ENCODE assay signal across 8 cellular contexts in genomic region chr7:128477336-128477690, GRCh38. TPM values are rescaled to one million over a fixed set of nuclear protein-coding genes. Genes with fewer than 3 reads are reported as not detected.
DNase-seq lines count a peak whose midpoint lies in the region; ATAC-seq, FAIRE-seq and TF ChIP-seq lines count a peak whose summit lies in the region.
"Not testable (repeated sequence)": the region's sequence is repeated elsewhere in the genome, so short reads cannot be mapped to it uniquely, and the experiment has no call there.

No MANE protein-coding gene starts in this region.

- ATAC-seq in right lobe of liver, pancreas: not testable (repeated sequence)

- intact Hi-C loops in esophagus muscularis mucosa (cut with DNase I) (loop anchor here (5.0 kb wide), 1 partner anchor 405 kb away; no protein-coding TSS in a partner anchor), pancreas (cut with DNase I) (loop anchor here in 1 of 3 donors (5.0 kb wide), 1 partner anchor 400 kb away; no protein-coding TSS in a partner anchor), transverse colon (cut with DNase I; ENCODE audit: low total_unique reads) (loop anchor here (10.0 kb wide), 1 partner anchor 407 kb away; no protein-coding TSS in a partner anchor)
- intact Hi-C loops in right lobe of liver (cut with DNase I): not testable (repeated sequence)

- H3K9ac ChIP-seq in KMS-11: peak overlapping the region; percentile 87

- DNase-seq in GM06990 (ENCODE audit: extremely low read depth, insufficient read length); astrocyte of the spinal cord (ENCODE audit: low read depth, low spot score); esophagus muscularis mucosa (ENCODE audit: extremely low spot score); right lobe of liver; pancreas; transverse colon: not testable (repeated sequence)

- peak overlapping the region; percentile 94 for H3K27ac ChIP-seq in KMS-11
- peak overlapping the region; percentile 84 for H3K27ac ChIP-seq in VCaP
- H3K27ac ChIP-seq in esophagus muscularis mucosa (replicated peaks in 1 of 4): peak overlapping the region; percentile 77 to 91 (median 82)
- peak overlapping the region in 1 of 3 donors; percentile 51 for H3K27ac ChIP-seq in right lobe of liver
- H3K27ac ChIP-seq in pancreas: peak overlapping the region; percentile 55 to 81 (median 66)
- peak overlapping the region; percentile 86 to 91 (median 91) for H3K27ac ChIP-seq in transverse colon

- H3K79me2 ChIP-seq in KMS-11 (ENCODE audit: insufficient read depth, low read depth): peaks cover 29% of the 10 kb centered on the region

- H3K4me3 ChIP-seq in GM06990 (replicated peaks; ENCODE audit: low read depth, low read length) (peak overlapping the region; percentile 69), astrocyte of the spinal cord (ENCODE audit: low read depth, low read length) (peak overlapping the region; percentile 83), esophagus muscularis mucosa (peak overlapping the region; percentile 73 to 87 (median 80)), right lobe of liver (peak overlapping the region; percentile 67 to 92 (median 91)), pancreas (peak overlapping the region; percentile 59 to 82 (median 68)), transverse colon (peak overlapping the region; percentile 64 to 79 (median 70))
- H3K4me3 ChIP-seq in KMS-11 (IDR thresholded peaks at IDR 0.05; ENCODE audit: insufficient read depth, low read depth, low read length): not testable (repeated sequence)

- peak overlapping the region; percentile 87 for H3K4me2 ChIP-seq in KMS-11

- not testable (repeated sequence) for TF ChIP-seq POLR2A in esophagus muscularis mucosa (IDR thresholded peaks at IDR 0.05; ENCODE audit: low read depth); right lobe of liver (IDR thresholded peaks at IDR 0.05); transverse colon (IDR thresholded peaks at IDR 0.05)

- not testable (repeated sequence) for H3K9me3 ChIP-seq in esophagus muscularis mucosa, right lobe of liver, pancreas, transverse colon

- not testable (repeated sequence) for H4K20me1 ChIP-seq in KMS-11 (ENCODE audit: insufficient read depth)

- WGBS in esophagus muscularis mucosa: 3% methylated on average over 4 of the region's 4 CpGs
- WGBS in right lobe of liver (ENCODE audit: insufficient coverage, low coverage, low lambda C conversion rate, missing lambda C conversion rate): 4% methylated on average over 4 of the region's 4 CpGs
- WGBS in pancreas, 2 donors: 0 to 1% methylated on average over 4 of the region's 4 CpGs
- WGBS in transverse colon (ENCODE audit: low coverage in 1 of 2), 2 donors: 1 to 3% methylated on average over 4 of the region's 4 CpGs

- not testable (repeated sequence) for H3K36me3 ChIP-seq in GM06990 (ENCODE audit: control insufficient read depth, insufficient read depth, low read length); KMS-11 (ENCODE audit: insufficient read depth); pancreas
- H3K36me3 ChIP-seq in esophagus muscularis mucosa (peaks cover 0 to 35% (median 20%) of the 10 kb centered on the region in 4 donors), right lobe of liver (peaks cover 0 to 10% (median 0%) of the 10 kb centered on the region in 4 donors), transverse colon (peaks cover 0 to 13% (median 2%) of the 10 kb centered on the region in 4 donors)

- not testable (repeated sequence) for TF ChIP-seq CTCF in GM06990 (IDR thresholded peaks at IDR 0.05; ENCODE audit: insufficient read depth, low read length, poor library complexity, severe bottlenecking); KMS-11 (conservative IDR thresholded peaks at IDR 0.05; ENCODE audit: low read depth, low read length); VCaP (conservative IDR thresholded peaks at IDR 0.05); astrocyte of the spinal cord (IDR thresholded peaks at IDR 0.05; ENCODE audit: low read depth, low read length); esophagus muscularis mucosa (IDR thresholded peaks at IDR 0.05); right lobe of liver (IDR thresholded peaks at IDR 0.05); pancreas (IDR thresholded peaks at IDR 0.05); transverse colon (IDR thresholded peaks at IDR 0.05)

- TF ChIP-seq EP300 in esophagus muscularis mucosa (IDR thresholded peaks at IDR 0.05); transverse colon (IDR thresholded peaks at IDR 0.05; ENCODE audit: low read depth): not testable (repeated sequence)

- H3K27me3 ChIP-seq in GM06990 (replicated peaks; ENCODE audit: control insufficient read depth, insufficient read depth, low read length); KMS-11 (ENCODE audit: insufficient read depth, low read depth); esophagus muscularis mucosa; right lobe of liver; pancreas; transverse colon: not testable (repeated sequence)

- in situ Hi-C loops in astrocyte of the spinal cord (cut with HindIII; ENCODE audit: low sequenced_read_pairs); transverse colon (cut with MboI; ENCODE audit: low pct_ligation_motif_present in 1 of 4, low pct_unique_long_range_greater_than_20kb in 1 of 4, low sequenced_read_pairs in 3 of 4): not testable (repeated sequence)

- peaks cover 33% of the 10 kb centered on the region for H3K4me1 ChIP-seq in KMS-11 (ENCODE audit: low read depth, poor library complexity, severe bottlenecking)
- peaks cover 10 to 28% (median 22%) of the 10 kb centered on the region in 4 donors for H3K4me1 ChIP-seq in esophagus muscularis mucosa
- peaks cover 0 to 11% (median 4%) of the 10 kb centered on the region in 4 donors for H3K4me1 ChIP-seq in right lobe of liver
- peaks cover 4 to 13% (median 4%) of the 10 kb centered on the region in 3 donors for H3K4me1 ChIP-seq in pancreas
- H3K4me1 ChIP-seq in transverse colon: peaks cover 3 to 34% (median 16%) of the 10 kb centered on the region in 4 donors

- FAIRE-seq in pancreas (lab: Jason Lieb, UNC): not testable (repeated sequence)

- peak overlapping the region; percentile 57 for H2AFZ ChIP-seq in KMS-11 (ENCODE audit: low read depth)

RNA-seq across cellular contexts. Expression of gene METTL2B, which starts 0.8 kb away (rescaled TPM):
- total RNA-seq in esophagus muscularis mucosa (10 to 100 TPM; 19.9 to 23.5 (median 21.0) TPM), right lobe of liver (10 to 100 TPM; 10.8 to 15.1 (median 13.6) TPM), pancreas (10 to 100 TPM in 4 of 6 donors, 1 to 10 TPM in 2; 8.8 to 12.6 (median 10.8) TPM), transverse colon (10 to 100 TPM; 22.1 to 30.3 (median 23.2) TPM)
- polyA plus RNA-seq in pancreas: 1 to 10 TPM; 6.2 to 6.7 TPM

RNA-seq across cellular contexts. Expression of gene HILPDA, which starts 21.6 kb away (rescaled TPM):
- total RNA-seq in esophagus muscularis mucosa (10 to 100 TPM in 1 of 4 donors, 1 to 10 TPM in 3; 4.1 to 15.1 (median 5.8) TPM), right lobe of liver (10 to 100 TPM in 1 of 6 experiments, 1 to 10 TPM in 5; 1.8 to 60.6 (median 3.6) TPM), pancreas (1 to 10 TPM; 2.0 to 7.4 (median 4.2) TPM), transverse colon (10 to 100 TPM in 1 of 4 donors, 1 to 10 TPM in 2, not detected in 1; 5.3 to 35.5 (median 5.9) TPM)
- polyA plus RNA-seq in pancreas: 1 to 10 TPM; 5.4 to 6.7 TPM
